17 cellular contexts compared by ENCODE assay signal in genomic region chr2:195450537-195451113, GRCh38.
DNase-seq lines count a peak whose midpoint lies in the region; ATAC-seq, FAIRE-seq and TF ChIP-seq lines count a peak whose summit lies in the region.
"Had no signal": no experiment of that assay in that cellular context is flagged by ENCODE, and none has a peak within 500 bp of the region (broad histone marks: within the 10 kb centered on the region; RNA-seq: fewer than 3 reads in every experiment).

No MANE protein-coding gene starts in this region.

- H3K4me3 ChIP-seq in DND-41 (ENCODE audit: low read depth in 1 of 2, low read length in 2 of 2): no peak overlapping the region
- no peak overlapping the region for H3K4me3 ChIP-seq in HFF-Myc (replicated peaks; ENCODE audit: low read depth, low read length)
- H3K4me3 ChIP-seq in SJCRH30: no peak overlapping the region
- no peak overlapping the region for H3K4me3 ChIP-seq in kidney (ENCODE audit: low read length in 2 of 2)
- H3K4me3 ChIP-seq: HAP-1 had no signal

- H3K36me3 ChIP-seq in DND-41 (ENCODE audit: insufficient read depth, low read length) (no peaks in the 10 kb centered on the region), SJCRH30 (no peaks in the 10 kb centered on the region), kidney (ENCODE audit: control insufficient read depth in 1 of 2, insufficient read depth in 2 of 2, low read length in 2 of 2) (no peaks in the 10 kb centered on the region)
- H3K36me3 ChIP-seq: HAP-1 had no signal

- H3K4me2 ChIP-seq in DND-41 (ENCODE audit: insufficient read depth, low read length): no peak overlapping the region

- H4K20me1 ChIP-seq in DND-41 (ENCODE audit: insufficient read depth, low read length): no peaks in the 10 kb centered on the region

- FAIRE-seq in kidney (lab: Jason Lieb, UNC): no peak

- no peaks in the 10 kb centered on the region for H3K79me2 ChIP-seq in DND-41 (ENCODE audit: insufficient read depth, low read length)

- H3K9me3 ChIP-seq in DND-41 (ENCODE audit: insufficient read depth, low read length, severe bottlenecking) (no peaks in the 10 kb centered on the region), SJCRH30 (replicated peaks) (no peaks in the 10 kb centered on the region), kidney (ENCODE audit: control insufficient read depth in 1 of 2, low read length in 2 of 2) (no peaks in the 10 kb centered on the region)
- H3K9me3 ChIP-seq: HAP-1 had no signal

- no peak for ATAC-seq in DND-41 (ENCODE audit: insufficient read depth, low read depth)

- intact Hi-C loops in kidney (cut with DNase I): no loop called here

- H3K4me1 ChIP-seq in DND-41 (ENCODE audit: insufficient read depth, low read length) (peaks cover 57% of the 10 kb centered on the region), SJCRH30 (peaks cover 5% of the 10 kb centered on the region; the same call in 1 of the 2 replicates), kidney (ENCODE audit: control insufficient read depth in 1 of 2, insufficient read depth in 1 of 2, low read depth in 1 of 2, low read length in 2 of 2) (no peaks in the 10 kb centered on the region)

- H2AFZ ChIP-seq in DND-41 (ENCODE audit: low read depth, low read length): peak overlapping the region; percentile 20; the same call in 1 of the 2 replicates

- no peaks in the 10 kb centered on the region for H3K27me3 ChIP-seq in DND-41 (ENCODE audit: insufficient read depth, low read length, poor library complexity)
- peaks cover 3% of the 10 kb centered on the region; the same call in 1 of the 2 replicates for H3K27me3 ChIP-seq in SJCRH30

- DNase-seq in DND-41 (no peak), HFF-Myc (ENCODE audit: extremely low read depth, low read depth) (peak; percentile 10), SJCRH30 (peak; percentile 21 to 57), myocyte (ENCODE audit: low read depth) (peak; percentile 5), kidney (no peak)
- DNase-seq in activated CD4-positive, alpha-beta T cell treated with anti-CD3 and anti-CD28 coated beads, Interleukin-2, amount 50 U/mL, for 48 hours: no peak
- DNase-seq in effector CD8-positive, alpha-beta T cell (lab: John Stamatoyannopoulos, UW): no peak
- DNase-seq: Calu3; CD4-positive, alpha-beta memory T cell; DMS79; Kasumi-1; MM.1S; NCI-H1436; NCI-H2029 treated with DMSO at 0.1 percent for 48 hours; NCI-H526; RPMI8226 had no signal

- H3K9ac ChIP-seq in DND-41 (ENCODE audit: low read depth, low read length) (no peak overlapping the region), kidney (ENCODE audit: low read length in 2 of 2) (no peak overlapping the region)

- H3K27ac ChIP-seq in DND-41 (ENCODE audit: low read length) (peak overlapping the region; percentile 58), SJCRH30 (no peak overlapping the region), kidney (ENCODE audit: low read depth in 2 of 2, low read length in 2 of 2) (no peak overlapping the region)

- TF ChIP-seq CTCF in DND-41 (IDR thresholded peaks at IDR 0.05; ENCODE audit: borderline replicate concordance, extremely low read depth, low read length, poor library complexity, severe bottlenecking) (no peak), HFF-Myc (IDR thresholded peaks at IDR 0.05; ENCODE audit: low read depth, low read length, missing control alignments) (no peak), kidney (IDR thresholded peaks at IDR 0.05; ENCODE audit: borderline replicate concordance, extremely low read depth, insufficient read depth) (no peak)

Comparison
In these comparisons a context has a peak if more than half of its experiments do, and no peak if none do; other contexts are left out.
1. DNase-seq: peak in HFF-Myc (single experiment), SJCRH30 (2 of 2) and myocyte (single experiment); none in DND-41 (single experiment), activated CD4-positive, alpha-beta T cell treated with anti-CD3 and anti-CD28 coated beads, Interleukin-2, amount 50 U/mL, for 48 hours (0 of 2), effector CD8-positive, alpha-beta T cell (single experiment) and kidney (single experiment).